10 cellular contexts compared by ENCODE assay signal in the genomic region with DNA sequence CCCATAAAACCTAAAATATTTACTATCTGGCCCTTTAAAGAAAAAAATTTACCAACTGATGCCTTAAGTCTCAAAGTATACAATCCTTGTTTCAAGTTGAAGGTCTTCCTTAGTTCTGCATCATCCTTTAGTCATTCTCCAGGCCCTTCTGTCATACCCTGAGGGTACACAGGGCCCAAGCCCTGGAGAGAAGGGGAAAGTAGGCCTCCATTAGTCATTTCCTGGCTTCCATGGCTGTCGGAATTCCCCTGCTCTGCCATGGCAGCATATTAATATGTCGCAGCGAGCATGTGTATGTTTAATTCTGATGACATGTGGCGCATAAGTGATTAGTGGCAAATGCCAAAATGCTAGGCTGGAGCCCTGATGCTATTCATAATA. TPM values are rescaled to one million over a fixed set of nuclear protein-coding genes. Genes with fewer than 3 reads are reported as not detected.
DNase-seq lines count a peak whose midpoint lies in the region; ATAC-seq and TF ChIP-seq lines count a peak whose summit lies in the region.
"Had no signal": no experiment of that assay in that cellular context is flagged by ENCODE, and none has a peak within 500 bp of the region (broad histone marks: within the 10 kb centered on the region; RNA-seq: fewer than 3 reads in every experiment).

No MANE protein-coding gene starts in this region.

- no peaks in the 10 kb centered on the region for H3K27me3 ChIP-seq in A673 (replicated peaks; ENCODE audit: insufficient read depth, low read depth, low read length, poor library complexity)
- no peaks in the 10 kb centered on the region for H3K27me3 ChIP-seq in foreskin keratinocyte

- no TSS peak for BruUV-seq in A673 (replicated peaks; lab: Mats Ljungman, UMichigan)

- H3K27ac ChIP-seq in A673 (ENCODE audit: low read depth, low read length, poor library complexity, severe bottlenecking) (peak overlapping the region; percentile 46), foreskin keratinocyte (peak overlapping the region; percentile 76)

- intact Hi-C loops in A673 (cut with micrococcal nuclease; ENCODE audit: unreplicated experiment) = no loop called here

- DNase-seq in A673 (ENCODE audit: low spot score) = peak; percentile 91
- DNase-seq in H4 (ENCODE audit: low spot score) = peak; percentile 79
- DNase-seq in SW 1271 (lab: John Stamatoyannopoulos, UW) = peak; percentile 90 to 97
- peak; percentile 97 to 99 for DNase-seq in foreskin keratinocyte
- no peak for DNase-seq in ureter (ENCODE audit: low spot score)
- DNase-seq: effector CD4-positive, alpha-beta T cell; small intestine had no signal

- no peaks in the 10 kb centered on the region for H3K36me3 ChIP-seq in A673 (ENCODE audit: insufficient read depth, low read length, poor library complexity, severe bottlenecking)

- POLR2A ChIA-PET in A673 (lab: Charles Lee; ENCODE audit: low non-redundant PET) = no interaction called here

- peak; percentile 97 for ATAC-seq in foreskin keratinocyte
- ATAC-seq in GM21737 (IDR thresholded peaks at IDR 0.05; ENCODE audit: unreplicated experiment) = no peak
- ATAC-seq in HG03571 (IDR thresholded peaks at IDR 0.05; ENCODE audit: unreplicated experiment) = no peak
- no peak for ATAC-seq in GM18868 (IDR thresholded peaks at IDR 0.05; ENCODE audit: unreplicated experiment)

- H3K9me3 ChIP-seq in A673 (ENCODE audit: low read depth, low read length, poor library complexity, severe bottlenecking) = no peaks in the 10 kb centered on the region

- H3K4me1 ChIP-seq in A673 (ENCODE audit: insufficient read depth, low read length, poor library complexity, severe bottlenecking) (peaks cover 42% of the 10 kb centered on the region), foreskin keratinocyte (peaks cover 25% of the 10 kb centered on the region)

- CTCF ChIA-PET in A673 (lab: Charles Lee) = interaction anchor here (0.9 kb wide), 1 partner anchor 10 kb away, joined by 3 read pairs; no protein-coding TSS in a partner anchor

- TF ChIP-seq CTCF in A673 (conservative IDR thresholded peaks at IDR 0.05; ENCODE audit: low read depth, low read length) = no peak
- no peak for TF ChIP-seq CTCF in foreskin keratinocyte (conservative IDR thresholded peaks at IDR 0.05)

- H3K4me3 ChIP-seq in A673 (ENCODE audit: low read depth, low read length, poor library complexity, severe bottlenecking) = no peak overlapping the region

RNA-seq across cellular contexts. Expression of a gene that starts 22.0 kb away (rescaled TPM):
- total RNA-seq in A673 (2021) = 3.4 and 3.6 TPM in 2 replicates
- 4.2 and 5.1 TPM in 2 replicates for total RNA-seq in H4 (2014; rRNA removed; shearing (Covaris generic))
- total RNA-seq in foreskin keratinocyte = 10.5 and 11.3 TPM in 2 replicates
- 8.0 and 8.9 TPM in 2 replicates for polyA plus RNA-seq in foreskin keratinocyte
- 13.2 TPM for total RNA-seq in ureter
